ENCODE assay signal across 13 cellular contexts in genomic region chr18:49072524-49072934, GRCh38.
A peak's percentile ranks its signal among the peaks of the same experiment; 100 is the strongest.
DNase-seq lines count a peak whose midpoint lies in the region; ATAC-seq, FAIRE-seq and TF ChIP-seq lines count a peak whose summit lies in the region.
"Had no signal": no experiment of that assay in that cellular context is flagged by ENCODE, and none has a peak within 500 bp of the region (broad histone marks: within the 10 kb centered on the region; RNA-seq: fewer than 3 reads in every experiment).

No MANE protein-coding gene starts in this region.

- DNase-seq in GM03348 (ENCODE audit: low spot score): peak; percentile 36
- DNase-seq in WTC11 (ENCODE audit: low spot score): no peak
- DNase-seq in cardiac muscle cell (ENCODE audit: low read depth in 1 of 2, low spot score in 1 of 2): peak; percentile 45 to 74
- no peak for DNase-seq in progenitor cell of endocrine pancreas (ENCODE audit: low spot score, unreplicated experiment)
- no peak for DNase-seq in iPS-NIHi11 (ENCODE audit: low spot score)
- DNase-seq in H54 (ENCODE audit: insufficient read length, low spot score): no peak
- DNase-seq: stimulated activated naive CD8-positive, alpha-beta T cell treated with anti-CD3 and anti-CD28 coated beads, Interleukin-15, amount 100 ng/mL, for 72 hours had no signal

- TF ChIP-seq CTCF in WTC11 (IDR thresholded peaks at IDR 0.05) (no peak), cardiac muscle cell (IDR thresholded peaks at IDR 0.05; ENCODE audit: low read depth, low read length) (no peak), progenitor cell of endocrine pancreas (IDR thresholded peaks at IDR 0.05; ENCODE audit: unreplicated experiment) (no peak)

- H3K27me3 Mint-ChIP-seq in WTC11 (ENCODE audit: low read depth) (no peaks in the 10 kb centered on the region), progenitor cell of endocrine pancreas (no peaks in the 10 kb centered on the region)
- H3K27me3 Mint-ChIP-seq: stimulated activated naive CD8-positive, alpha-beta T cell treated with anti-CD3 and anti-CD28 coated beads, Interleukin-15, amount 100 ng/mL, for 72 hours had no signal

- H3K27ac Mint-ChIP-seq in WTC11 (no peak overlapping the region), progenitor cell of endocrine pancreas (peak overlapping the region; percentile 85)
- H3K27ac Mint-ChIP-seq: stimulated activated naive CD8-positive, alpha-beta T cell treated with anti-CD3 and anti-CD28 coated beads, Interleukin-15, amount 100 ng/mL, for 72 hours had no signal

- H3K27me3 ChIP-seq in cardiac muscle cell: no peaks in the 10 kb centered on the region

- H3K4me3 Mint-ChIP-seq in WTC11 (no peak overlapping the region), progenitor cell of endocrine pancreas (ENCODE audit: low read depth) (no peak overlapping the region)
- H3K4me3 Mint-ChIP-seq: stimulated activated naive CD8-positive, alpha-beta T cell treated with anti-CD3 and anti-CD28 coated beads, Interleukin-15, amount 100 ng/mL, for 72 hours had no signal

- peak overlapping the region; percentile 83 for H3K27ac ChIP-seq in cardiac muscle cell
- H3K27ac ChIP-seq: C4-2B, epithelial cell of prostate, VCaP had no signal

- H3K9me3 Mint-ChIP-seq in WTC11 (no peaks in the 10 kb centered on the region), progenitor cell of endocrine pancreas (ENCODE audit: low read depth) (no peaks in the 10 kb centered on the region)
- H3K9me3 Mint-ChIP-seq: stimulated activated naive CD8-positive, alpha-beta T cell treated with anti-CD3 and anti-CD28 coated beads, Interleukin-15, amount 100 ng/mL, for 72 hours had no signal

- no peak for FAIRE-seq in H54 (lab: Jason Lieb, UNC)

- ATAC-seq in WTC11 (no peak), GM18858 (IDR thresholded peaks at IDR 0.05; ENCODE audit: unreplicated experiment) (no peak), GM18870 (IDR thresholded peaks at IDR 0.05; ENCODE audit: unreplicated experiment) (no peak)
- ATAC-seq: stimulated activated naive CD8-positive, alpha-beta T cell treated with anti-CD3 and anti-CD28 coated beads, Interleukin-15, amount 100 ng/mL, for 72 hours had no signal

- no peaks in the 10 kb centered on the region for H3K36me3 Mint-ChIP-seq in WTC11
- no peaks in the 10 kb centered on the region for H3K36me3 Mint-ChIP-seq in progenitor cell of endocrine pancreas (ENCODE audit: insufficient read depth)

- POLR2A ChIA-PET in WTC11 (lab: Charles Lee): no interaction called here

- peaks cover 39% of the 10 kb centered on the region for H3K4me1 ChIP-seq in cardiac muscle cell (ENCODE audit: low read depth)

- H3K4me3 ChIP-seq in cardiac muscle cell: no peak overlapping the region
- H3K4me3 ChIP-seq: HAP-1 had no signal

- CTCF ChIA-PET in WTC11 (lab: Charles Lee): no interaction called here

- H3K4me1 Mint-ChIP-seq in WTC11 (no peaks in the 10 kb centered on the region), progenitor cell of endocrine pancreas (ENCODE audit: low read depth) (peaks cover 34% of the 10 kb centered on the region)

- TF ChIP-seq POLR2A in H54 (IDR thresholded peaks at IDR 0.05; ENCODE audit: low read depth, low read length): no peak

- no peaks in the 10 kb centered on the region for H3K9me3 ChIP-seq in cardiac muscle cell (ENCODE audit: low read depth)
- H3K9me3 ChIP-seq: HAP-1 had no signal

- H3K36me3 ChIP-seq in cardiac muscle cell: no peaks in the 10 kb centered on the region
- H3K36me3 ChIP-seq: HAP-1 had no signal

TF ChIP-seq in WTC11, 78 proteins besides CTCF, POLR2A, EP300 and RAD21:
- TF ChIP-seq MLX (CRISPR knock-in tag; IDR thresholded peaks at IDR 0.05): no peak
- no peak for TF ChIP-seq ZNF317 (CRISPR knock-in tag; IDR thresholded peaks at IDR 0.05; ENCODE audit: borderline replicate concordance, low read depth)
- TF ChIP-seq MYBL2 (CRISPR knock-in tag; IDR thresholded peaks at IDR 0.05): no peak
- TF ChIP-seq JUN (CRISPR knock-in tag; IDR thresholded peaks at IDR 0.05): no peak
- TF ChIP-seq ZNF281 (CRISPR knock-in tag; IDR thresholded peaks at IDR 0.05): no peak
- no peak for TF ChIP-seq NR1H2 (CRISPR knock-in tag; IDR thresholded peaks at IDR 0.05)
- TF ChIP-seq GABPB1 (CRISPR knock-in tag; IDR thresholded peaks at IDR 0.05): peak; percentile 35; the same call in 1 of the 2 replicates
TF ChIP-seq in WTC11: peak in this region for 1.

Comparison
In these comparisons a context has a peak if more than half of its experiments do, and no peak if none do; other contexts are left out.
1. DNase-seq: peak in GM03348 (single experiment) and cardiac muscle cell (2 of 2); none in WTC11 (single experiment), progenitor cell of endocrine pancreas (single experiment), iPS-NIHi11 (single experiment) and H54 (single experiment).